Comparison of ENCODE assay signal across 9 cellular contexts in the genomic region with DNA sequence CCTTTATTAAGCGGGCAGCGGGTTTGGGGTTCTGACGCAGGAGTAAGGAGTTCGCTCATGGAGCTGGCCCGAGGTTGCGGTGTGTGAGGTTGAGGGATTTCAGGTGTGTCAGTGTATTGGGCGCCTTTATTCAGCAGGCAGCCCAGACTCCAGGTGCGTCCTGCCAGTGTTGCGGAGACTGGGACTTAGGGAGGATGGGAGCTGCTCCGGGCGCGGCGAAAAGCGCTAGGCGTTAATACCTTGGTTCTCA. TPM values are rescaled to one million over a fixed set of nuclear protein-coding genes. Genes with fewer than 3 reads are reported as not detected.
DNase-seq lines count a peak whose midpoint lies in the region; ATAC-seq and TF ChIP-seq lines count a peak whose summit lies in the region.
"Had no signal": no experiment of that assay in that cellular context is flagged by ENCODE, and none has a peak within 500 bp of the region (broad histone marks: within the 10 kb centered on the region; RNA-seq: fewer than 3 reads in every experiment).

No MANE protein-coding gene starts in this region.

- H3K27ac ChIP-seq in left ventricle myocardium inferior (replicated peaks) (peak overlapping the region; percentile 94), lung (ENCODE audit: low read depth in 1 of 2, low read length in 1 of 2) (peak overlapping the region; percentile 79 to 97), uterus (peak overlapping the region; percentile 89 to 90)

- DNase-seq in left ventricle myocardium inferior, result no peak
- no peak for DNase-seq in cardiac septum (ENCODE audit: low spot score)
- DNase-seq in astrocyte of the cerebellum (ENCODE audit: low read depth), result no peak
- DNase-seq in lung (ENCODE audit: low spot score), result no peak
- no peak for DNase-seq in uterus
- no peak for DNase-seq in NOMO-1 (lab: John Stamatoyannopoulos, UW; ENCODE audit: unreplicated experiment in 2 of 2)
- no peak for DNase-seq in OCI-M1 (lab: John Stamatoyannopoulos, UW)

- no peak for TF ChIP-seq CTCF in left ventricle myocardium inferior (IDR thresholded peaks at IDR 0.05; ENCODE audit: borderline replicate concordance)
- no peak for TF ChIP-seq CTCF in astrocyte of the cerebellum (IDR thresholded peaks at IDR 0.05; ENCODE audit: low read depth, low read length, missing control alignments)
- no peak for TF ChIP-seq CTCF in lung (IDR thresholded peaks at IDR 0.05; ENCODE audit: control extremely low read depth, extremely low read depth)
- TF ChIP-seq CTCF in uterus (IDR thresholded peaks at IDR 0.05), result no peak

- in situ Hi-C loops in astrocyte of the cerebellum (cut with HindIII; ENCODE audit: low sequenced_read_pairs), result no loop called here

- intact Hi-C loops in left ventricle myocardium inferior (cut with micrococcal nuclease) (no loop called here), cardiac septum (cut with DNase I) (loop anchor here (1.0 kb wide), 1 partner anchor 29 kb away; the partner anchor contains the start of genes CATSPERD and LONP1), uterus (cut with DNase I; ENCODE audit: low total_unique reads) (no loop called here)

- H3K9me3 ChIP-seq in left ventricle myocardium inferior (replicated peaks), result no peaks in the 10 kb centered on the region
- no peaks in the 10 kb centered on the region for H3K9me3 ChIP-seq in lung (ENCODE audit: control insufficient read depth in 2 of 2, insufficient read depth in 1 of 2, low read length in 1 of 2)
- no peaks in the 10 kb centered on the region for H3K9me3 ChIP-seq in uterus

- ATAC-seq in lung (ENCODE audit: insufficient read depth, low FRiP score) (no peak), GM19452 (IDR thresholded peaks at IDR 0.05; ENCODE audit: unreplicated experiment) (no peak)

- WGBS in lung, 2 donors, result 0 to 7% methylated on average over 15 of the region's 15 CpGs

- H3K36me3 ChIP-seq in left ventricle myocardium inferior (peaks cover 45% of the 10 kb centered on the region), lung (ENCODE audit: control insufficient read depth in 2 of 2, insufficient read depth in 2 of 2, low read length in 2 of 2) (peaks cover 5 to 44% of the 10 kb centered on the region in 2 donors), uterus (no peaks in the 10 kb centered on the region)

- H3K27me3 ChIP-seq in left ventricle myocardium inferior (ENCODE audit: low read depth), result no peaks in the 10 kb centered on the region
- no peaks in the 10 kb centered on the region for H3K27me3 ChIP-seq in lung (ENCODE audit: control insufficient read depth, insufficient read depth)
- H3K27me3 ChIP-seq in uterus, result no peaks in the 10 kb centered on the region

- no peak for TF ChIP-seq POLR2A in uterus (IDR thresholded peaks at IDR 0.05)

- H3K4me1 ChIP-seq in left ventricle myocardium inferior, result peaks cover 53% of the 10 kb centered on the region
- H3K4me1 ChIP-seq in lung (ENCODE audit: control insufficient read depth in 2 of 2, insufficient read depth in 2 of 2, low read length in 2 of 2), result peaks cover 0 to 16% of the 10 kb centered on the region in 2 donors
- peaks cover 0 to 6% of the 10 kb centered on the region in 2 donors for H3K4me1 ChIP-seq in uterus

- H3K4me3 ChIP-seq in left ventricle myocardium inferior (peak overlapping the region; percentile 96), astrocyte of the cerebellum (ENCODE audit: low read depth, low read length) (peak overlapping the region; percentile 98), lung (peak overlapping the region; percentile 77), uterus (peak overlapping the region; percentile 55 to 62)

RNA-seq across cellular contexts. Expression of gene RPL36, which starts 0.8 kb away (rescaled TPM):
- total RNA-seq in left ventricle myocardium inferior (407 TPM), cardiac septum (337 TPM), lung (100 to 1,000 TPM; 309 to 612 TPM), uterus (1,000 to 10,000 TPM in 1 of 4 donors, 100 to 1,000 TPM in 3; 269 to 1,645 (median 565) TPM)
- polyA plus RNA-seq in lung, result 1,000 to 10,000 TPM in 1 of 2 donors, 100 to 1,000 TPM in 1; 793 to 1,934 TPM

RNA-seq across cellular contexts. Expression of gene HSD11B1L, which starts 10.1 kb away (rescaled TPM):
- 4.5 TPM for total RNA-seq in left ventricle myocardium inferior
- 4.3 TPM for total RNA-seq in cardiac septum
- total RNA-seq in lung, result 10 to 100 TPM in 1 of 2 donors, 1 to 10 TPM in 1; 8.2 to 10.3 TPM
- 10 to 100 TPM in 1 of 2 donors, 1 to 10 TPM in 1; 7.5 to 12.2 TPM for polyA plus RNA-seq in lung
- total RNA-seq in uterus, result 10 to 100 TPM in 1 of 4 donors, 1 to 10 TPM in 2, under 1 TPM in 1; 0.26 to 17.8 (median 7.1) TPM

RNA-seq across cellular contexts. Expression of gene MICOS13, which starts 10.6 kb away (rescaled TPM):
- total RNA-seq in left ventricle myocardium inferior, result 155 TPM
- 143 TPM for total RNA-seq in cardiac septum
- 10 to 100 TPM; 26.6 to 78.2 TPM for total RNA-seq in lung
- polyA plus RNA-seq in lung, result 100 to 1,000 TPM in 1 of 2 donors, 10 to 100 TPM in 1; 77.1 to 184 TPM
- total RNA-seq in uterus, result 10 to 100 TPM in 3 of 4 donors, 1 to 10 TPM in 1; 2.8 to 36.7 (median 21.1) TPM

RNA-seq across cellular contexts. Expression of gene LONP1, which starts 29.1 kb away (rescaled TPM):
- total RNA-seq in left ventricle myocardium inferior (104 TPM), cardiac septum (70.8 TPM), lung (10 to 100 TPM; 41.0 to 89.6 TPM), uterus (100 to 1,000 TPM in 1 of 4 donors, 10 to 100 TPM in 3; 39.9 to 134 (median 44.1) TPM)
- 10 to 100 TPM; 63.0 to 75.0 TPM for polyA plus RNA-seq in lung

RNA-seq across cellular contexts. Expression of gene CATSPERD, which starts 29.6 kb away (rescaled TPM):
- total RNA-seq in left ventricle myocardium inferior, result not detected
- total RNA-seq in cardiac septum, result not detected
- total RNA-seq in lung, result 10 to 100 TPM in 1 of 2 donors, 1 to 10 TPM in 1; 8.2 to 10.0 TPM
- polyA plus RNA-seq in lung, result 10 to 100 TPM in 1 of 2 donors, 1 to 10 TPM in 1; 8.4 to 11.3 TPM
- total RNA-seq in uterus, result not detected
- total RNA-seq: subcutaneous adipose tissue had no signal
